1 cellular context compared by ENCODE assay signal in the genomic region with DNA sequence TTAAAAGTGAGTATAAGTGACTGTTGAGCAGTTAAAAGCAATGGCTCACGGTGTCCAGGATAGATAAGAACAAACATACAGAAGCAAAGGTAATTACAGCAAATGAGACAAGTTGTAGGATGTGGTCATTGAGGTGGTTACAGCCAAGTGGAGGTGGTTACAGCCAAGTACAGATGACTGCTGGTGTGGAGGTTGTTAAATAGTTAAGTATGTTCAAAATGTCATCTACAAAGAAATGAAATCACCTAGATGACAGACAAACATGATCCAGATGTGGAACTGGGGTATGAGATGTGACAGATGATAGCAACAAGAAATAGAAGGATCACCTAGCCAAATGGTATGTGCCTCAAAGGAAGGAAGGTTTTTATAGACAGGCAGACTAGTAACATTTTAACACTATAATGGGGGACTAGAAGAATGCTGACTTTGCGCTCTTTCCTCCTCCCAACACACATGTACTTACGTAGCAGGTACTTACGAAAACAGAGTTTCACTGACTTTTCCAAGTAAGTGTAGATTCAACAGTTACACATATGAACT.
A peak's percentile ranks its signal among the peaks of the same experiment; 100 is the strongest.
TF ChIP-seq lines count a peak whose summit lies in the region.

No MANE protein-coding gene starts in this region.

TF ChIP-seq in HepG2, 621 proteins besides CTCF, POLR2A, EP300 and RAD21 (continued from another document):
- peak; percentile 90 to 94 for TF ChIP-seq MAFK (conservative IDR thresholded peaks at IDR 0.05 in 1 of 2, IDR thresholded peaks at IDR 0.05 in 1 of 2; ENCODE audit: low read length in 2 of 2)
